In genomic region chr16:83835972-83836566, GRCh38 we compare ENCODE assay signal across 9 cellular contexts. TPM values are rescaled to one million over a fixed set of nuclear protein-coding genes. Genes with fewer than 3 reads are reported as not detected.
A peak's percentile ranks its signal among the peaks of the same experiment; 100 is the strongest.
DNase-seq lines count a peak whose midpoint lies in the region; ATAC-seq and TF ChIP-seq lines count a peak whose summit lies in the region.
"Had no signal": no experiment of that assay in that cellular context is flagged by ENCODE, and none has a peak within 500 bp of the region (broad histone marks: within the 10 kb centered on the region; RNA-seq: fewer than 3 reads in every experiment).

No MANE protein-coding gene starts in this region.

- RAD21 ChIA-PET in HCT116 (lab: Charles Lee; ENCODE audit: low non-redundant PET in 1 of 2, low total read pairs in 2 of 2, uncharacterized antibody in 2 of 2, unreplicated experiment in 2 of 2) = no interaction called here

- ATAC-seq in HCT116 (peak; percentile 51; the same call in 1 of the 2 replicates), HG02798 (IDR thresholded peaks at IDR 0.05; ENCODE audit: poor library complexity, unreplicated experiment) (no peak), HG03025 (IDR thresholded peaks at IDR 0.05; ENCODE audit: low FRiP score, unreplicated experiment) (no peak), GM18867 (IDR thresholded peaks at IDR 0.05; ENCODE audit: unreplicated experiment) (no peak)
- ATAC-seq: stimulated activated naive B cell treated with anti-CD40 and anti-IgM and Interleukin-4, amounts not matched to agents 10 μg/mL and 1 μg/mL and 100 μg/mL, for 72 hours had no signal

- no peak overlapping the region for H3K9ac ChIP-seq in HCT116 (ENCODE audit: low read length)

- H3K27ac ChIP-seq in HCT116 (ENCODE audit: low read depth, low read length) (no peak overlapping the region; the same call in 1 of the 2 replicates), SJCRH30 (peak overlapping the region; percentile 58)

- TF ChIP-seq CTCF in HCT116 (IDR thresholded peaks at IDR 0.05 in 2 of 3, conservative IDR thresholded peaks at IDR 0.05 in 1 of 3; ENCODE audit: borderline replicate concordance in 1 of 3, insufficient read depth in 1 of 3, low read depth in 2 of 3, low read length in 2 of 3) (no peak), fibroblast of villous mesenchyme (IDR thresholded peaks at IDR 0.05; ENCODE audit: insufficient read depth, low read depth, low read length) (no peak)

- no peaks in the 10 kb centered on the region for H4K20me1 ChIP-seq in HCT116 (ENCODE audit: insufficient read depth)

- DNase-seq in AG08396 (ENCODE audit: low spot score) (peak; percentile 70), HCT116 (ENCODE audit: low read depth, low spot score) (peak; percentile 51), SJCRH30 (peak in 1 of 2 experiments; percentile 41), fibroblast of villous mesenchyme (ENCODE audit: low read depth) (peak; percentile 83), NCI-H345 (lab: John Stamatoyannopoulos, UW) (no peak)
- DNase-seq: stimulated activated naive B cell treated with anti-CD40 and anti-IgM and Interleukin-4, amounts not matched to agents 10 μg/mL and 1 μg/mL and 100 μg/mL, for 72 hours had no signal

- TF ChIP-seq POLR2A in HCT116 (IDR thresholded peaks at IDR 0.05; ENCODE audit: borderline replicate concordance, extremely low read depth, insufficient read depth, insufficient read length) = no peak

- no peak for TF ChIP-seq RAD21 in HCT116 (IDR thresholded peaks at IDR 0.05; ENCODE audit: low read depth)

- no peaks in the 10 kb centered on the region for H3K9me2 ChIP-seq in HCT116 (ENCODE audit: insufficient read depth)

- no peaks in the 10 kb centered on the region for H3K79me2 ChIP-seq in HCT116 (ENCODE audit: insufficient read depth, low read length)

- peak overlapping the region; percentile 76 for H2AFZ ChIP-seq in HCT116 (ENCODE audit: low read depth, low read length, poor library complexity, severe bottlenecking)

- CTCF ChIA-PET in HCT116 (lab: Charles Lee) = interaction anchor here (0.7 to 1.0 kb wide), 3 partner anchors 9 to 118 kb away, joined by 3 read pairs; no protein-coding TSS in a partner anchor

- H3K4me3 ChIP-seq in HCT116 (replicated peaks in 1 of 2; ENCODE audit: low read depth in 1 of 2, low read length in 2 of 2) = peak overlapping the region in 1 of 2 experiments; percentile 10; a peak in 1 of 4 replicates
- H3K4me3 ChIP-seq in SJCRH30 = peak overlapping the region; percentile 35
- no peak overlapping the region for H3K4me3 ChIP-seq in fibroblast of villous mesenchyme (ENCODE audit: low read depth, low read length)

- peak overlapping the region; percentile 54 for H3K4me2 ChIP-seq in HCT116 (ENCODE audit: low read length)

- BruUV-seq in HCT116 (replicated peaks; lab: Mats Ljungman, UMichigan) = no TSS peak

- intact Hi-C loops in HCT116 (cut with micrococcal nuclease) = no loop called here

- no peaks in the 10 kb centered on the region; a peak in 1 of 4 replicates for H3K9me3 ChIP-seq in HCT116 (ENCODE audit: control insufficient read depth in 1 of 2, insufficient read depth in 1 of 2, low read depth in 1 of 2, low read length in 2 of 2)
- H3K9me3 ChIP-seq in SJCRH30 (replicated peaks) = no peaks in the 10 kb centered on the region

- H3K36me3 ChIP-seq in HCT116 (ENCODE audit: control insufficient read depth in 1 of 2, insufficient read depth in 2 of 2, low read length in 2 of 2) (no peaks in the 10 kb centered on the region), SJCRH30 (no peaks in the 10 kb centered on the region)

- H3K27me3 ChIP-seq in HCT116 (ENCODE audit: insufficient read depth, low read length) (no peaks in the 10 kb centered on the region), SJCRH30 (no peaks in the 10 kb centered on the region)

- POLR2A ChIA-PET in HCT116 (lab: Charles Lee) = interaction anchor here (0.7 kb wide), 2 partner anchors 178 to 241 kb away, joined by 3 to 4 read pairs; no protein-coding TSS in a partner anchor

- H3K4me1 ChIP-seq in HCT116 (ENCODE audit: control insufficient read depth in 1 of 2, insufficient read depth in 2 of 2, low read length in 2 of 2) = peaks cover 9 to 13% of the 10 kb centered on the region in 2 experiments
- peaks cover 14% of the 10 kb centered on the region for H3K4me1 ChIP-seq in SJCRH30

TF ChIP-seq in HCT116, 20 proteins besides CTCF, POLR2A, EP300 and RAD21:
- TF ChIP-seq MAX (IDR thresholded peaks at IDR 0.05) = 0 out of 2 replicates have a peak, but pooled peaks have one; percentile 12
- TF ChIP-seq SRF (IDR thresholded peaks at IDR 0.05; ENCODE audit: low read depth) = 0 out of 2 replicates have a peak, but pooled peaks have one; percentile 33
- peak; percentile 52; the same call in 1 of the 2 replicates for TF ChIP-seq CEBPB (IDR thresholded peaks at IDR 0.05; ENCODE audit: low read depth)
- TF ChIP-seq SP1 (IDR thresholded peaks at IDR 0.05; ENCODE audit: low read depth) = peak; percentile 67
- peak; percentile 72; the same call in 1 of the 2 replicates for TF ChIP-seq CBX3 (IDR thresholded peaks at IDR 0.05; ENCODE audit: low read depth)
- TF ChIP-seq ZBTB33 (IDR thresholded peaks at IDR 0.05; ENCODE audit: extremely low read depth, insufficient replicate concordance, low read length) = peak; percentile 33
- no peak for TF ChIP-seq EZH2phosphoT487 (IDR thresholded peaks at IDR 0.05; ENCODE audit: borderline replicate concordance)
- peak; percentile 88 for TF ChIP-seq FOSL1 (IDR thresholded peaks at IDR 0.05; ENCODE audit: low read depth)
- TF ChIP-seq SIN3A (IDR thresholded peaks at IDR 0.05; ENCODE audit: low read depth) = no peak
- peak; percentile 84 for TF ChIP-seq JUND (IDR thresholded peaks at IDR 0.05)

RNA-seq across cellular contexts. Expression of gene HSBP1, which starts 28.3 kb away (rescaled TPM):
- total RNA-seq in HCT116 (2021; ENCODE audit: unreplicated experiment) = 270 TPM
- polyA plus RNA-seq in HCT116 (2012) = 167 and 199 TPM in 2 replicates
- 198 and 204 TPM in 2 replicates for total RNA-seq in SJCRH30 (2014; rRNA removed; shearing (Covaris generic))
- total RNA-seq in fibroblast of villous mesenchyme = 30.2 and 39.9 TPM in 2 replicates
